ENCODE assay signal across 13 cellular contexts in genomic region chr7:90579181-90579688, GRCh38. TPM values are rescaled to one million over a fixed set of nuclear protein-coding genes. Genes with fewer than 3 reads are reported as not detected.
DNase-seq lines count a peak whose midpoint lies in the region; TF ChIP-seq lines count a peak whose summit lies in the region.
"Had no signal": no experiment of that assay in that cellular context is flagged by ENCODE, and none has a peak within 500 bp of the region (broad histone marks: within the 10 kb centered on the region; RNA-seq: fewer than 3 reads in every experiment).

No MANE protein-coding gene starts in this region.

- H2AFZ ChIP-seq in osteoblast (ENCODE audit: low read length): no peak overlapping the region

- H3K9me3 ChIP-seq in osteoblast (ENCODE audit: low read depth, low read length): no peaks in the 10 kb centered on the region
- H3K9me3 ChIP-seq: heart left ventricle, SJSA1, testis had no signal

- no peaks in the 10 kb centered on the region for H3K36me3 ChIP-seq in osteoblast (ENCODE audit: insufficient read depth, low read length)
- H3K36me3 ChIP-seq: heart left ventricle, SJSA1 had no signal

- peaks cover 22% of the 10 kb centered on the region for H3K4me1 ChIP-seq in osteoblast (ENCODE audit: insufficient read depth, low read length)
- H3K4me1 ChIP-seq: testis had no signal

- no peaks in the 10 kb centered on the region for H3K27me3 ChIP-seq in osteoblast (ENCODE audit: insufficient read depth, low read length)
- H3K27me3 ChIP-seq: heart left ventricle, SJSA1, testis had no signal

- no peaks in the 10 kb centered on the region for H3K79me2 ChIP-seq in osteoblast (ENCODE audit: insufficient read depth, low read length)

- H3K27ac ChIP-seq in osteoblast (ENCODE audit: low read depth, low read length): peak overlapping the region; percentile 59
- H3K27ac ChIP-seq: heart left ventricle, SJSA1, testis had no signal

- peak overlapping the region; percentile 46 for H3K4me2 ChIP-seq in osteoblast (ENCODE audit: insufficient read depth, low read length)

- H3K4me3 ChIP-seq in epithelial cell of esophagus (ENCODE audit: low read length): no peak overlapping the region
- no peak overlapping the region for H3K4me3 ChIP-seq in osteoblast (ENCODE audit: insufficient read depth, low read length)
- H3K4me3 ChIP-seq: heart left ventricle, SJSA1, testis had no signal

- no peaks in the 10 kb centered on the region for H4K20me1 ChIP-seq in osteoblast (ENCODE audit: insufficient read depth, low read length)

- peak; percentile 58 for DNase-seq in EH (ENCODE audit: low read depth)
- DNase-seq in NOMO-1 treated with DMSO at 0.1 percent for 48 hours (lab: John Stamatoyannopoulos, UW; ENCODE audit: unreplicated experiment): peak; percentile 99
- peak; percentile 94 for DNase-seq in epithelial cell of esophagus (ENCODE audit: low read depth)
- DNase-seq in osteoblast (ENCODE audit: insufficient read length, low spot score, missing footprints): peak; percentile 56
- DNase-seq in T-helper 2 cell: no peak
- DNase-seq in NCI-H2081 (lab: John Stamatoyannopoulos, UW): no peak
- no peak for DNase-seq in SIG-M5 (lab: John Stamatoyannopoulos, UW)
- no peak for DNase-seq in HuH-7.5 (ENCODE audit: low spot score)
- DNase-seq: activated CD8-positive, alpha-beta T cell treated with anti-CD3 and anti-CD28 coated beads, Interleukin-2, amount 10 ng/mL, durations not matched to agents 7 days and 5 days; heart left ventricle; NCI-H2107; testis had no signal

- TF ChIP-seq CTCF in epithelial cell of esophagus (IDR thresholded peaks at IDR 0.05; ENCODE audit: insufficient read depth, low read depth, low read length, missing control alignments): no peak
- peak; percentile 18 for TF ChIP-seq CTCF in osteoblast (IDR thresholded peaks at IDR 0.05; ENCODE audit: extremely low read depth, low read depth, low read length)

RNA-seq across cellular contexts. Expression of gene CDK14, which starts 16.9 kb away (rescaled TPM):
- total RNA-seq in osteoblast: 39.1 and 54.8 TPM in 2 replicates
- total RNA-seq: activated CD8-positive, alpha-beta T cell treated with anti-CD3 and anti-CD28 coated beads, Interleukin-2, amount 10 ng/mL, durations not matched to agents 7 days and 5 days had no signal

Comparison
In these comparisons a context has a peak if more than half of its experiments do, and no peak if none do; other contexts are left out.
1. DNase-seq: peak in EH (single experiment), NOMO-1 treated with DMSO at 0.1 percent for 48 hours (single experiment), epithelial cell of esophagus (single experiment) and osteoblast (single experiment); none in T-helper 2 cell (0 of 5), NCI-H2081 (0 of 2), SIG-M5 (single experiment) and HuH-7.5 (single experiment).